In genomic region chr1:40710581-40711315, GRCh38 we compare ENCODE assay signal across 8 cellular contexts. TPM values are rescaled to one million over a fixed set of nuclear protein-coding genes. Genes with fewer than 3 reads are reported as not detected.
A peak's percentile ranks its signal among the peaks of the same experiment; 100 is the strongest.
DNase-seq lines count a peak whose midpoint lies in the region; ATAC-seq and TF ChIP-seq lines count a peak whose summit lies in the region.

No MANE protein-coding gene starts in this region.

- H3K4me3 ChIP-seq in cardiac muscle cell, result peak overlapping the region; percentile 67
- H3K4me3 ChIP-seq in choroid plexus epithelial cell (ENCODE audit: low read depth, low read length), result peak overlapping the region; percentile 79
- no peak overlapping the region for H3K4me3 ChIP-seq in uterus

- no peak for TF ChIP-seq POLR2A in uterus (IDR thresholded peaks at IDR 0.05)

- intact Hi-C loops in Right ventricle myocardium inferior (cut with DNase I) (loop anchor here (2.0 kb wide), 1 partner anchor 58 kb away; no protein-coding TSS in a partner anchor), uterus (cut with DNase I; ENCODE audit: low total_unique reads) (no loop called here)

- TF ChIP-seq CTCF in cardiac muscle cell (IDR thresholded peaks at IDR 0.05; ENCODE audit: low read depth, low read length), result no peak
- TF ChIP-seq CTCF in choroid plexus epithelial cell (conservative IDR thresholded peaks at IDR 0.05; ENCODE audit: low read depth, low read length), result no peak
- no peak for TF ChIP-seq CTCF in mesothelial cell of epicardium (IDR thresholded peaks at IDR 0.05; ENCODE audit: unreplicated experiment)
- no peak for TF ChIP-seq CTCF in uterus (IDR thresholded peaks at IDR 0.05)

- peak overlapping the region; percentile 99 for H3K4me3 Mint-ChIP-seq in mesothelial cell of epicardium

- no peak for ATAC-seq in Right ventricle myocardium inferior
- no peak for ATAC-seq in GM19328 (IDR thresholded peaks at IDR 0.05; ENCODE audit: unreplicated experiment)
- no peak for ATAC-seq in HG03571 (IDR thresholded peaks at IDR 0.05; ENCODE audit: unreplicated experiment)

- H3K4me1 Mint-ChIP-seq in mesothelial cell of epicardium, result peaks cover 33% of the 10 kb centered on the region

- no peaks in the 10 kb centered on the region for H3K9me3 Mint-ChIP-seq in mesothelial cell of epicardium

- H3K9me3 ChIP-seq in cardiac muscle cell (ENCODE audit: low read depth), result no peaks in the 10 kb centered on the region
- H3K9me3 ChIP-seq in uterus, result no peaks in the 10 kb centered on the region

- H3K36me3 ChIP-seq in cardiac muscle cell, result no peaks in the 10 kb centered on the region
- H3K36me3 ChIP-seq in uterus, result no peaks in the 10 kb centered on the region

- DNase-seq in cardiac muscle cell (ENCODE audit: low read depth in 1 of 2, low spot score in 1 of 2) (peak in 1 of 2 donors; percentile 41), Right ventricle myocardium inferior (ENCODE audit: missing footprints) (no peak), choroid plexus epithelial cell (ENCODE audit: low read depth) (no peak), mesothelial cell of epicardium (ENCODE audit: low spot score in 2 of 2, unreplicated experiment in 2 of 2) (no peak), uterus (no peak), COLO668 (lab: John Stamatoyannopoulos, UW; ENCODE audit: unreplicated experiment) (no peak)

- peaks cover 3% of the 10 kb centered on the region for H3K36me3 Mint-ChIP-seq in mesothelial cell of epicardium

- H3K27ac ChIP-seq in cardiac muscle cell, result peak overlapping the region; percentile 99
- peak overlapping the region; percentile 56 to 67 for H3K27ac ChIP-seq in uterus

- H3K27me3 ChIP-seq in cardiac muscle cell, result no peaks in the 10 kb centered on the region
- H3K27me3 ChIP-seq in uterus, result no peaks in the 10 kb centered on the region

- no peaks in the 10 kb centered on the region for H3K27me3 Mint-ChIP-seq in mesothelial cell of epicardium (ENCODE audit: low read depth)

- H3K4me1 ChIP-seq in cardiac muscle cell (ENCODE audit: low read depth) (peaks cover 34% of the 10 kb centered on the region), uterus (no peaks in the 10 kb centered on the region)

- peak overlapping the region; percentile 99 for H3K27ac Mint-ChIP-seq in mesothelial cell of epicardium

RNA-seq across cellular contexts. Expression of gene NFYC, which starts 19.2 kb away (rescaled TPM):
- total RNA-seq in cardiac muscle cell (124 and 130 TPM in 2 replicates), Right ventricle myocardium inferior (62.3 TPM), mesothelial cell of epicardium (91.0 to 101 TPM (median 91.2 TPM) in 3 replicates), uterus (10 to 100 TPM; 31.8 to 63.3 (median 44.0) TPM)
- polyA plus RNA-seq in cardiac muscle cell, result 143 and 149 TPM in 2 replicates

RNA-seq across cellular contexts. Expression of gene RIMS3, which starts 45.3 kb away (rescaled TPM):
- total RNA-seq in cardiac muscle cell (33.0 and 39.3 TPM in 2 replicates), Right ventricle myocardium inferior (1.6 TPM), mesothelial cell of epicardium (12.5 to 13.0 TPM (median 12.9 TPM) in 3 replicates), uterus (10 to 100 TPM in 1 of 4 donors, 1 to 10 TPM in 3; 1.8 to 14.0 (median 5.4) TPM)
- 29.1 and 29.7 TPM in 2 replicates for polyA plus RNA-seq in cardiac muscle cell

Comparison
In these comparisons a context has a peak if more than half of its experiments do, and no peak if none do; other contexts are left out.
1. H3K4me3 ChIP-seq: peak in cardiac muscle cell (single experiment) and choroid plexus epithelial cell (single experiment); none in uterus (0 of 2).